8 cellular contexts compared by ENCODE assay signal in the genomic region with DNA sequence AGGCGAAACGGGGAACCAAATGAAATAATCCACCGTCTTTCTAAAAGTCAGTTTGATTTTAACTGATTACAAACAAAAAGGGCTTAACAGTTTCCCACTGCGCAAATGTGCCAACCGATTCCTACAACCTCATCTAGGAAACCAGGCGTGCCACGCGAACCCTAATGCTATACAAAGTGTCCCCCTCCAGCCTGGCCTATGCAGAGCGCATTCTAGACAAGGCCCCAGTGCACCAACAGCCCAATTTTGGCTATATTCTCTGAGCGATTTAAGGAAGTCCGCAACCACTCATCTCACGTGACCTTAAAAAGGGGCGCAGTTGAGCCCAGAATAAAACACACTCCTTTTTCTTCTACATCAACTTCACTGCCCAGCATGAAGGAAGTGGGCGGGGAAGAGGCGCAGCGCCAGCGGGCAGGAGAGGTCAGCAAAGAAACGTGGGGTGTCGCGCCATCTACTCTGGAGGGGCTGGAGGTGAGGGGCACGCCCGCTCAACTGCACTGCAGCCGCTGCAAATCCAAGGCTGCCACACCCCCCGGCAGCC. TPM values are rescaled to one million over a fixed set of nuclear protein-coding genes. Genes with fewer than 3 reads are reported as not detected.
DNase-seq lines count a peak whose midpoint lies in the region; ATAC-seq, FAIRE-seq and TF ChIP-seq lines count a peak whose summit lies in the region.

No MANE protein-coding gene starts in this region.

- H3K4me3 Mint-ChIP-seq in stimulated activated effector memory CD8-positive, alpha-beta T cell treated with anti-CD3 and anti-CD28 coated beads, Interleukin-12 subunit alpha, Interleukin-12 subunit beta, amount 100 ng/mL, for 72 hours: peak overlapping the region; percentile 99

- peak overlapping the region; percentile 81 to 95 (median 89) for H3K4me2 ChIP-seq in BLaER1 treated with 17β-estradiol and CSF1 and Interleukin-3, amounts not matched to agents 10 nM and 100 nM
- H3K4me2 ChIP-seq in keratinocyte (ENCODE audit: control insufficient read depth, extremely low read depth, insufficient read depth, low read depth, low read length): peak overlapping the region; percentile 89

- H3K9me3 Mint-ChIP-seq in stimulated activated effector memory CD8-positive, alpha-beta T cell treated with anti-CD3 and anti-CD28 coated beads, Interleukin-12 subunit alpha, Interleukin-12 subunit beta, amount 100 ng/mL, for 72 hours: no peaks in the 10 kb centered on the region

- peaks cover 32% of the 10 kb centered on the region for H3K36me3 Mint-ChIP-seq in stimulated activated effector memory CD8-positive, alpha-beta T cell treated with anti-CD3 and anti-CD28 coated beads, Interleukin-12 subunit alpha, Interleukin-12 subunit beta, amount 100 ng/mL, for 72 hours

- H4K20me1 ChIP-seq in BLaER1 treated with 17β-estradiol and CSF1 and Interleukin-3, amounts not matched to agents 10 nM and 100 nM: peaks cover 50 to 57% (median 54%) of the 10 kb centered on the region in 11 experiments
- H4K20me1 ChIP-seq in keratinocyte (ENCODE audit: control insufficient read depth, extremely low read depth, insufficient read depth, low read length): peaks cover 4% of the 10 kb centered on the region

- H3K9me1 ChIP-seq in keratinocyte (ENCODE audit: control insufficient read depth, extremely low read depth, insufficient read depth, low read length): no peaks in the 10 kb centered on the region

- peak; percentile 51 for DNase-seq in RPMI7951 (ENCODE audit: low read depth)
- peak in 34 of 61 donors; percentile 20 to 85 (median 66) for DNase-seq in caudate nucleus (lab: John Stamatoyannopoulos, UW)
- DNase-seq in keratinocyte (ENCODE audit: low read depth, low spot score): no peak
- DNase-seq in stimulated activated effector memory CD8-positive, alpha-beta T cell treated with anti-CD3 and anti-CD28 coated beads, Interleukin-12 subunit alpha, Interleukin-12 subunit beta, amount 100 ng/mL, for 72 hours (ENCODE audit: low spot score in 2 of 2): no peak
- no peak for DNase-seq in NCI-H1092 treated with DMSO at 0.1 percent for 48 hours (lab: John Stamatoyannopoulos, UW)

- H3K4me1 ChIP-seq in BLaER1 treated with 17β-estradiol and CSF1 and Interleukin-3, amounts not matched to agents 10 nM and 100 nM: peaks cover 49 to 62% (median 51%) of the 10 kb centered on the region in 10 experiments
- peaks cover 29% of the 10 kb centered on the region for H3K4me1 ChIP-seq in keratinocyte (ENCODE audit: control insufficient read depth, extremely low read depth, insufficient read depth, low read length)

- H3K9ac ChIP-seq in BLaER1 treated with 17β-estradiol and CSF1 and Interleukin-3, amounts not matched to agents 10 nM and 100 nM: peak overlapping the region; percentile 91 to 97 (median 95)
- peak overlapping the region; percentile 91 for H3K9ac ChIP-seq in keratinocyte (ENCODE audit: control insufficient read depth, extremely low read depth, insufficient read depth, low read length)

- peak overlapping the region; percentile 94 to 98 (median 95) for H3K27ac ChIP-seq in BLaER1 treated with 17β-estradiol and CSF1 and Interleukin-3, amounts not matched to agents 10 nM and 100 nM
- H3K27ac ChIP-seq in caudate nucleus (ENCODE audit: low read depth, low read length) (peak overlapping the region; percentile 100), keratinocyte (ENCODE audit: control insufficient read depth, insufficient read depth, low read length) (peak overlapping the region; percentile 92)

- peaks cover under 1 to 22% (median 8%) of the 10 kb centered on the region in 11 experiments; a peak in 15 of 22 replicates for H3K36me3 ChIP-seq in BLaER1 treated with 17β-estradiol and CSF1 and Interleukin-3, amounts not matched to agents 10 nM and 100 nM
- no peaks in the 10 kb centered on the region for H3K36me3 ChIP-seq in keratinocyte (ENCODE audit: control insufficient read depth in 2 of 2, extremely low read depth in 1 of 2, insufficient read depth in 2 of 2, low read length in 2 of 2)

- dilution Hi-C loops in keratinocyte (cut with MboI; ENCODE audit: extremely low pct_ligation_motif_present, low sequenced_read_pairs): no loop called here

- no peaks in the 10 kb centered on the region for H3K27me3 ChIP-seq in BLaER1 treated with 17β-estradiol and CSF1 and Interleukin-3, amounts not matched to agents 10 nM and 100 nM
- H3K27me3 ChIP-seq in keratinocyte (ENCODE audit: control insufficient read depth, extremely low read depth, insufficient read depth, low read length): no peaks in the 10 kb centered on the region

- H3K79me2 ChIP-seq in keratinocyte (ENCODE audit: control insufficient read depth, insufficient read depth, low read length): peaks cover 54% of the 10 kb centered on the region

- H3K4me1 Mint-ChIP-seq in stimulated activated effector memory CD8-positive, alpha-beta T cell treated with anti-CD3 and anti-CD28 coated beads, Interleukin-12 subunit alpha, Interleukin-12 subunit beta, amount 100 ng/mL, for 72 hours: peaks cover 62% of the 10 kb centered on the region

- peak; percentile 51 for ATAC-seq in GM18907 (IDR thresholded peaks at IDR 0.05; ENCODE audit: unreplicated experiment)
- ATAC-seq in HG03097 (IDR thresholded peaks at IDR 0.05; ENCODE audit: low FRiP score, unreplicated experiment): peak; percentile 31
- peak; percentile 58 for ATAC-seq in stimulated activated effector memory CD8-positive, alpha-beta T cell treated with anti-CD3 and anti-CD28 coated beads, Interleukin-12 subunit alpha, Interleukin-12 subunit beta, amount 100 ng/mL, for 72 hours

- peak overlapping the region; percentile 75 to 96 (median 93) for H3K4me3 ChIP-seq in BLaER1 treated with 17β-estradiol and CSF1 and Interleukin-3, amounts not matched to agents 10 nM and 100 nM
- H3K4me3 ChIP-seq in keratinocyte (ENCODE audit: control insufficient read depth in 2 of 3, extremely low read depth in 1 of 3, insufficient read depth in 2 of 3, low read depth in 1 of 3, low read length in 3 of 3): peak overlapping the region; percentile 70 to 97 (median 94)

- peak overlapping the region; percentile 98 for H3K27ac Mint-ChIP-seq in stimulated activated effector memory CD8-positive, alpha-beta T cell treated with anti-CD3 and anti-CD28 coated beads, Interleukin-12 subunit alpha, Interleukin-12 subunit beta, amount 100 ng/mL, for 72 hours

- peak overlapping the region; percentile 86 for H2AFZ ChIP-seq in keratinocyte (ENCODE audit: control insufficient read depth, low read length)

- TF ChIP-seq CTCF in keratinocyte (optimal IDR thresholded peaks at IDR 0.05 in 1 of 3, IDR thresholded peaks at IDR 0.05 in 1 of 3, conservative IDR thresholded peaks at IDR 0.05 in 1 of 3; ENCODE audit: extremely low read depth in 1 of 3, insufficient read depth in 2 of 3, low read length in 3 of 3): no peak

- FAIRE-seq in keratinocyte (lab: Jason Lieb, UNC): no peak

- peaks cover 0 to 9% (median 6%) of the 10 kb centered on the region in 11 experiments; a peak in 8 of 22 replicates for H3K9me3 ChIP-seq in BLaER1 treated with 17β-estradiol and CSF1 and Interleukin-3, amounts not matched to agents 10 nM and 100 nM (replicated peaks in 1 of 11)
- no peaks in the 10 kb centered on the region for H3K9me3 ChIP-seq in keratinocyte (ENCODE audit: control insufficient read depth, low read depth, low read length)

RNA-seq across cellular contexts. Expression of gene FAM13B, which starts 0.8 kb away (rescaled TPM):
- total RNA-seq in RPMI7951 (2014; rRNA removed; shearing (Covaris generic)): 6.2 and 6.4 TPM in 2 replicates
- 7.4 to 12.9 TPM (median 9.1 TPM) in 3 replicates for polyA plus RNA-seq in keratinocyte
- 5.7 TPM for polyA plus RNA-seq in keratinocyte (2011; ENCODE audit: low read depth)
- 4.4 and 9.3 TPM in 2 replicates for polyA plus RNA-seq in keratinocyte (2011; cell fraction: cytosol; rRNA removed)
- 13.6 and 18.2 TPM in 2 replicates for polyA plus RNA-seq in keratinocyte (2011; cell fraction: nucleus; rRNA removed)
- polyA plus RNA-seq in keratinocyte (2012; ENCODE audit: low replicate concordance): 3.9 and 9.4 TPM in 2 replicates
- 5.1 to 26.1 TPM (median 6.5 TPM) in 3 replicates for polyA minus RNA-seq in keratinocyte
- polyA minus RNA-seq in keratinocyte (2011; cell fraction: cytosol; rRNA and poly(A)+ RNA removed): 8.6 TPM
- 14.9 and 37.3 TPM in 2 replicates for polyA minus RNA-seq in keratinocyte (2011; cell fraction: nucleus; rRNA and poly(A)+ RNA removed)

RNA-seq across cellular contexts. Expression of gene WNT8A, which starts 51.7 kb away (rescaled TPM):
- not detected in 2 replicates for total RNA-seq in RPMI7951 (2014; rRNA removed; shearing (Covaris generic))
- not detected in 3 replicates for polyA plus RNA-seq in keratinocyte
- polyA plus RNA-seq in keratinocyte (2011; ENCODE audit: low read depth): not detected
- not detected in 2 replicates for polyA plus RNA-seq in keratinocyte (2011; cell fraction: cytosol; rRNA removed)
- polyA plus RNA-seq in keratinocyte (2011; cell fraction: nucleus; rRNA removed): not detected in 2 replicates
- not detected in 2 replicates for polyA plus RNA-seq in keratinocyte (2012; ENCODE audit: low replicate concordance)
- polyA minus RNA-seq in keratinocyte: not detected in 3 replicates
- not detected for polyA minus RNA-seq in keratinocyte (2011; cell fraction: cytosol; rRNA and poly(A)+ RNA removed)
- polyA minus RNA-seq in keratinocyte (2011; cell fraction: nucleus; rRNA and poly(A)+ RNA removed): not detected in 2 replicates

Comparison
In these comparisons a context has a peak if more than half of its experiments do, and no peak if none do; other contexts are left out.
1. DNase-seq: peak in RPMI7951 (single experiment) and caudate nucleus (34 of 61); none in keratinocyte (single experiment), stimulated activated effector memory CD8-positive, alpha-beta T cell treated with anti-CD3 and anti-CD28 coated beads, Interleukin-12 subunit alpha, Interleukin-12 subunit beta, amount 100 ng/mL, for 72 hours (0 of 2) and NCI-H1092 treated with DMSO at 0.1 percent for 48 hours (single experiment).
2. Peak in every context shown above with its lines, with median percentiles within 50 percentile points of each other: H3K27ac ChIP-seq and ATAC-seq.